Comparison of ENCODE assay signal across 15 cellular contexts in the genomic region with DNA sequence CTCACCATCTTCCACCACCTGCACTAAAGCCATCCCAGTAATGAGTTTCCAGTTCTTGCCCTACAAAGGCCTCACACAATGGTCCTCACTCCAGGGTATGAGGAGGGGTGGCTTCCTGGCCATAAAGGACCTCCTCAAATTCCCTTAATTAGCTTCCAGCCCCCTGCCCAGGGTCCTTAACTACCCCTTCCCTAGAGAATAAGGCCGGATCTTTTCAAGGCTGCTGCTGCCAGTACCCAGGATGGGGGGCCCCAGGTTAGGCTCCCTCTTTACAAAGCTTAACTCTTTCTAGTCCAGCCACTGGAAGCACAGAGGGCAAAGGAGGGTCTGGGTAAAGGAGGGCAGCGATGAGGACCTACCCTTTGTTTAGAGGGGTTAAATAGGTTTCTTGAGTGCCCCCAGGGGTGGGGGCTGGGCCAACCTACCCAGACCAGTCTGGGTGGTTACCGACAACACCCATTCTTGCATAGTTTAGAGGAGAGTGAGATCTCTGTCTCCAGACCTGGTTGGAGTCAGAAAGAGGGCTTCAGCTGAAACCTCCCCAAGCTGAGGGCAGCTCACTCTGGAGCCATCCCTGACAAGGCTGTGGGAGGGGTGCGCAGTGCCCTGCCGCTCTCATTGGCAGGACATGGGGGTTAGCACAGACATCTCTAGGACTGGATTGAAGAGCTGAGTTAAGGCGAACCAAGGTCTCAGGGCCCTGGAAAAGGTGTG. TPM values are rescaled to one million over a fixed set of nuclear protein-coding genes. Genes with fewer than 3 reads are reported as not detected.
DNase-seq lines count a peak whose midpoint lies in the region; ATAC-seq and TF ChIP-seq lines count a peak whose summit lies in the region.
"Had no signal": no experiment of that assay in that cellular context is flagged by ENCODE, and none has a peak within 500 bp of the region (broad histone marks: within the 10 kb centered on the region; RNA-seq: fewer than 3 reads in every experiment).

No MANE protein-coding gene starts in this region.

- peak overlapping the region; percentile 98 for H3K4me2 ChIP-seq in mammary epithelial cell (ENCODE audit: insufficient read depth, low read depth, low read length)

- H3K4me1 ChIP-seq in mammary epithelial cell (ENCODE audit: insufficient read depth, low read length): peaks cover 59% of the 10 kb centered on the region

- H3K27me3 ChIP-seq in mammary epithelial cell (ENCODE audit: insufficient read depth, low read length): no peaks in the 10 kb centered on the region

- H2AFZ ChIP-seq in mammary epithelial cell (ENCODE audit: low read depth, low read length): no peak overlapping the region

- peak overlapping the region; percentile 94 for H3K9ac ChIP-seq in mammary epithelial cell (ENCODE audit: insufficient read depth, low read length)

- no peaks in the 10 kb centered on the region for H3K9me3 ChIP-seq in mammary epithelial cell (replicated peaks; ENCODE audit: insufficient read depth, low read length)
- H3K9me3 ChIP-seq: ascending aorta had no signal

- no peak for DNase-seq in activated CD8-positive, alpha-beta T cell treated with anti-CD3 and anti-CD28 coated beads for 36 hours
- no peak for DNase-seq in activated CD8-positive, alpha-beta T cell treated with anti-CD3 and anti-CD28 coated beads, Interleukin-2, amount 10 ng/mL, durations not matched to agents 7 days and 5 days
- DNase-seq in mammary epithelial cell: peak; percentile 32
- DNase-seq in islet precursor cell: peak; percentile 79
- no peak for DNase-seq in stimulated activated effector memory CD8-positive, alpha-beta T cell treated with anti-CD3 and anti-CD28 coated beads, Interleukin-12 subunit alpha, Interleukin-12 subunit beta, amount 100 ng/mL, for 72 hours (ENCODE audit: low spot score in 2 of 2)
- DNase-seq in lower leg skin (ENCODE audit: low spot score in 2 of 2): no peak
- no peak for DNase-seq in stimulated activated naive CD4-positive, alpha-beta T cell treated with Interleukin-2 at 50 U/mL for 16 hours (lab: John Stamatoyannopoulos, UW)
- DNase-seq: activated T-cell treated with anti-CD3 and anti-CD28 coated beads, Interleukin-2, amount 50 U/mL, for 1 hour; immature natural killer cell; naive B cell; NCI-H1105 had no signal

- peak overlapping the region; percentile 85 for H3K27ac ChIP-seq in mammary epithelial cell (ENCODE audit: insufficient read depth, low read depth, low read length)
- H3K27ac ChIP-seq: ascending aorta had no signal

- H4K20me1 ChIP-seq in mammary epithelial cell (ENCODE audit: insufficient read depth, low read length): no peaks in the 10 kb centered on the region

- no peaks in the 10 kb centered on the region for H3K9me3 Mint-ChIP-seq in activated CD8-positive, alpha-beta T cell treated with anti-CD3 and anti-CD28 coated beads for 36 hours
- no peaks in the 10 kb centered on the region for H3K9me3 Mint-ChIP-seq in activated CD8-positive, alpha-beta T cell treated with anti-CD3 and anti-CD28 coated beads, Interleukin-2, amount 10 ng/mL, durations not matched to agents 7 days and 5 days (ENCODE audit: insufficient read depth)
- H3K9me3 Mint-ChIP-seq in stimulated activated effector memory CD8-positive, alpha-beta T cell treated with anti-CD3 and anti-CD28 coated beads, Interleukin-12 subunit alpha, Interleukin-12 subunit beta, amount 100 ng/mL, for 72 hours: no peaks in the 10 kb centered on the region
- H3K9me3 Mint-ChIP-seq: immature natural killer cell had no signal

- H3K4me1 Mint-ChIP-seq in activated CD8-positive, alpha-beta T cell treated with anti-CD3 and anti-CD28 coated beads for 36 hours (ENCODE audit: low read depth): peaks cover 5% of the 10 kb centered on the region
- H3K4me1 Mint-ChIP-seq in activated CD8-positive, alpha-beta T cell treated with anti-CD3 and anti-CD28 coated beads, Interleukin-2, amount 10 ng/mL, durations not matched to agents 7 days and 5 days (ENCODE audit: low read depth): peaks cover 7% of the 10 kb centered on the region
- H3K4me1 Mint-ChIP-seq in stimulated activated effector memory CD8-positive, alpha-beta T cell treated with anti-CD3 and anti-CD28 coated beads, Interleukin-12 subunit alpha, Interleukin-12 subunit beta, amount 100 ng/mL, for 72 hours: peaks cover 47% of the 10 kb centered on the region
- H3K4me1 Mint-ChIP-seq: immature natural killer cell had no signal

- no TSS peak for BruUV-seq in mammary epithelial cell (replicated peaks; lab: Mats Ljungman, UMichigan)

- peaks cover 19% of the 10 kb centered on the region for H3K27me3 Mint-ChIP-seq in activated CD8-positive, alpha-beta T cell treated with anti-CD3 and anti-CD28 coated beads for 36 hours
- H3K27me3 Mint-ChIP-seq in activated CD8-positive, alpha-beta T cell treated with anti-CD3 and anti-CD28 coated beads, Interleukin-2, amount 10 ng/mL, durations not matched to agents 7 days and 5 days (ENCODE audit: low read depth): peaks cover 25% of the 10 kb centered on the region

- CTCF ChIA-PET in activated CD8-positive, alpha-beta T cell treated with anti-CD3 and anti-CD28 coated beads for 36 hours (lab: Charles Lee): interaction anchor here (1.1 to 1.7 kb wide), 6 partner anchors 8 to 263 kb away, joined by 3 to 6 read pairs (median 4); no protein-coding TSS in a partner anchor
- CTCF ChIA-PET in activated CD8-positive, alpha-beta T cell treated with anti-CD3 and anti-CD28 coated beads, Interleukin-2, amount 10 ng/mL, durations not matched to agents 7 days and 5 days (lab: Charles Lee): interaction anchor here (1.2 to 11.4 kb wide), 3 partner anchors 18 to 95 kb away, joined by 3 to 84 read pairs (median 4); no protein-coding TSS in a partner anchor
- CTCF ChIA-PET in mammary epithelial cell (lab: Charles Lee; ENCODE audit: low non-redundant PET): interaction anchor here (0.6 to 0.7 kb wide), 2 partner anchors 52 to 60 kb away, joined by 3 to 5 read pairs; no protein-coding TSS in a partner anchor

- TF ChIP-seq CTCF in activated CD8-positive, alpha-beta T cell treated with anti-CD3 and anti-CD28 coated beads for 36 hours (IDR thresholded peaks at IDR 0.05): no peak
- TF ChIP-seq CTCF in mammary epithelial cell (conservative IDR thresholded peaks at IDR 0.05 in 1 of 2, IDR thresholded peaks at IDR 0.05 in 1 of 2; ENCODE audit: extremely low read depth in 1 of 2, insufficient read depth in 1 of 2, low read depth in 1 of 2, low read length in 2 of 2): no peak
- no peak for TF ChIP-seq CTCF in lower leg skin (IDR thresholded peaks at IDR 0.05)

- intact Hi-C loops in activated CD8-positive, alpha-beta T cell treated with anti-CD3 and anti-CD28 coated beads for 36 hours (cut with micrococcal nuclease): no loop called here
- intact Hi-C loops in mammary epithelial cell (cut with micrococcal nuclease) (no loop called here), lower leg skin (cut with DNase I; ENCODE audit: low total_unique reads) (no loop called here)

- peaks cover 61% of the 10 kb centered on the region for H3K79me2 ChIP-seq in mammary epithelial cell (ENCODE audit: insufficient read depth, low read length)

- dilution Hi-C loops in mammary epithelial cell (cut with HindIII; ENCODE audit: low sequenced_read_pairs): no loop called here

- no peak for TF ChIP-seq POLR2A in lower leg skin (IDR thresholded peaks at IDR 0.05)

- H3K4me3 ChIP-seq in mammary epithelial cell (replicated peaks in 1 of 3; ENCODE audit: insufficient read depth in 1 of 3, low read depth in 2 of 3, low read length in 3 of 3) (peak overlapping the region; percentile 76 to 97 (median 77)), lower leg skin (ENCODE audit: low read depth, poor library complexity, severe bottlenecking) (no peak overlapping the region)
- H3K4me3 ChIP-seq: ascending aorta had no signal

- POLR2A ChIA-PET in activated CD8-positive, alpha-beta T cell treated with anti-CD3 and anti-CD28 coated beads for 36 hours (lab: Charles Lee): no interaction called here
- POLR2A ChIA-PET in activated CD8-positive, alpha-beta T cell treated with anti-CD3 and anti-CD28 coated beads, Interleukin-2, amount 10 ng/mL, durations not matched to agents 7 days and 5 days (lab: Charles Lee): interaction anchor here (0.7 kb wide), 1 partner anchor 39 kb away, joined by 3 read pairs; no protein-coding TSS in a partner anchor

- peak overlapping the region; percentile 63 for H3K27ac Mint-ChIP-seq in activated CD8-positive, alpha-beta T cell treated with anti-CD3 and anti-CD28 coated beads for 36 hours
- no peak overlapping the region for H3K27ac Mint-ChIP-seq in activated CD8-positive, alpha-beta T cell treated with anti-CD3 and anti-CD28 coated beads, Interleukin-2, amount 10 ng/mL, durations not matched to agents 7 days and 5 days
- peak overlapping the region; percentile 99 for H3K27ac Mint-ChIP-seq in stimulated activated effector memory CD8-positive, alpha-beta T cell treated with anti-CD3 and anti-CD28 coated beads, Interleukin-12 subunit alpha, Interleukin-12 subunit beta, amount 100 ng/mL, for 72 hours
- H3K27ac Mint-ChIP-seq: immature natural killer cell had no signal

- H3K36me3 Mint-ChIP-seq in activated CD8-positive, alpha-beta T cell treated with anti-CD3 and anti-CD28 coated beads for 36 hours (ENCODE audit: low read depth): no peaks in the 10 kb centered on the region
- H3K36me3 Mint-ChIP-seq in activated CD8-positive, alpha-beta T cell treated with anti-CD3 and anti-CD28 coated beads, Interleukin-2, amount 10 ng/mL, durations not matched to agents 7 days and 5 days (ENCODE audit: low read depth): no peaks in the 10 kb centered on the region
- H3K36me3 Mint-ChIP-seq in stimulated activated effector memory CD8-positive, alpha-beta T cell treated with anti-CD3 and anti-CD28 coated beads, Interleukin-12 subunit alpha, Interleukin-12 subunit beta, amount 100 ng/mL, for 72 hours: no peaks in the 10 kb centered on the region
- H3K36me3 Mint-ChIP-seq: immature natural killer cell had no signal

- ATAC-seq in activated CD8-positive, alpha-beta T cell treated with anti-CD3 and anti-CD28 coated beads for 36 hours: no peak
- no peak for ATAC-seq in activated CD8-positive, alpha-beta T cell treated with anti-CD3 and anti-CD28 coated beads, Interleukin-2, amount 10 ng/mL, durations not matched to agents 7 days and 5 days
- ATAC-seq in stimulated activated effector memory CD8-positive, alpha-beta T cell treated with anti-CD3 and anti-CD28 coated beads, Interleukin-12 subunit alpha, Interleukin-12 subunit beta, amount 100 ng/mL, for 72 hours: no peak
- ATAC-seq in activated CD4-positive, CD25-positive, alpha-beta regulatory T cell treated with anti-CD3 and anti-CD28 coated beads, Interleukin-2, amount 50 U/mL, for 24 hours: no peak

- WGBS in mammary epithelial cell (ENCODE audit: low coverage, missing lambda C conversion rate): 23% methylated on average over 6 of the region's 6 CpGs
- WGBS in lower leg skin, 2 donors: 73 to 82% methylated on average over 6 of the region's 6 CpGs

- H3K36me3 ChIP-seq in mammary epithelial cell (ENCODE audit: insufficient read depth, low read length): no peaks in the 10 kb centered on the region
- H3K36me3 ChIP-seq: ascending aorta had no signal

- in situ Hi-C loops in mammary epithelial cell (cut with MboI; ENCODE audit: low sequenced_read_pairs in 2 of 2): no loop called here

- H3K4me3 Mint-ChIP-seq in activated CD8-positive, alpha-beta T cell treated with anti-CD3 and anti-CD28 coated beads for 36 hours: no peak overlapping the region
- no peak overlapping the region for H3K4me3 Mint-ChIP-seq in activated CD8-positive, alpha-beta T cell treated with anti-CD3 and anti-CD28 coated beads, Interleukin-2, amount 10 ng/mL, durations not matched to agents 7 days and 5 days
- H3K4me3 Mint-ChIP-seq in stimulated activated effector memory CD8-positive, alpha-beta T cell treated with anti-CD3 and anti-CD28 coated beads, Interleukin-12 subunit alpha, Interleukin-12 subunit beta, amount 100 ng/mL, for 72 hours: peak overlapping the region; percentile 85
- H3K4me3 Mint-ChIP-seq: immature natural killer cell had no signal

RNA-seq across cellular contexts. Expression of gene BLACAT1, which starts 7.1 kb away (rescaled TPM):
- total RNA-seq in activated CD8-positive, alpha-beta T cell treated with anti-CD3 and anti-CD28 coated beads for 36 hours: under 1 TPM in 1 of 2 experiments, not detected in 1; 0.13 TPM
- under 1 TPM; 0.16 TPM for total RNA-seq in activated CD8-positive, alpha-beta T cell treated with anti-CD3 and anti-CD28 coated beads, Interleukin-2, amount 10 ng/mL, durations not matched to agents 7 days and 5 days
- total RNA-seq in mammary epithelial cell: 1 to 10 TPM; 1.6 to 2.5 TPM
- polyA plus RNA-seq in mammary epithelial cell: 1.8 TPM
- 4.4 TPM for polyA minus RNA-seq in mammary epithelial cell
- total RNA-seq in lower leg skin: under 1 TPM in 1 of 4 donors, not detected in 3; 0.26 TPM
- total RNA-seq: ascending aorta, NCI-H460 had no signal
- polyA plus RNA-seq: immature natural killer cell had no signal

RNA-seq across cellular contexts. Expression of gene LEMD1, which starts 26.8 kb away (rescaled TPM):
- total RNA-seq in activated CD8-positive, alpha-beta T cell treated with anti-CD3 and anti-CD28 coated beads for 36 hours: under 1 TPM; 0.58 to 0.81 TPM
- under 1 TPM in 1 of 2 experiments, not detected in 1; 0.78 TPM for total RNA-seq in activated CD8-positive, alpha-beta T cell treated with anti-CD3 and anti-CD28 coated beads, Interleukin-2, amount 10 ng/mL, durations not matched to agents 7 days and 5 days
- total RNA-seq in mammary epithelial cell (1 to 10 TPM; 3.2 to 5.2 TPM), lower leg skin (not detected)
- polyA plus RNA-seq in mammary epithelial cell: 4.6 TPM
- polyA minus RNA-seq in mammary epithelial cell: 2.8 TPM
- total RNA-seq: ascending aorta, NCI-H460, ureter had no signal
- polyA plus RNA-seq: immature natural killer cell had no signal

RNA-seq across cellular contexts. Expression of gene CDK18, which starts 55.8 kb away (rescaled TPM):
- total RNA-seq in activated CD8-positive, alpha-beta T cell treated with anti-CD3 and anti-CD28 coated beads for 36 hours: 10 to 100 TPM in 1 of 2 experiments, 1 to 10 TPM in 1; 8.4 to 10.4 TPM
- total RNA-seq in activated CD8-positive, alpha-beta T cell treated with anti-CD3 and anti-CD28 coated beads, Interleukin-2, amount 10 ng/mL, durations not matched to agents 7 days and 5 days: 1 to 10 TPM; 4.5 to 6.0 TPM
- 10 to 100 TPM; 23.2 to 28.6 TPM for total RNA-seq in mammary epithelial cell
- 24.6 TPM for polyA plus RNA-seq in mammary epithelial cell
- 57.9 TPM for polyA minus RNA-seq in mammary epithelial cell
- total RNA-seq in lower leg skin: 1 to 10 TPM; 4.5 to 6.5 (median 5.1) TPM

Comparison
In these comparisons a context has a peak if more than half of its experiments do, and no peak if none do; other contexts are left out.
1. DNase-seq: peak in mammary epithelial cell (single experiment) and islet precursor cell (single experiment); none in activated CD8-positive, alpha-beta T cell treated with anti-CD3 and anti-CD28 coated beads for 36 hours (single experiment), activated CD8-positive, alpha-beta T cell treated with anti-CD3 and anti-CD28 coated beads, Interleukin-2, amount 10 ng/mL, durations not matched to agents 7 days and 5 days (single experiment), stimulated activated effector memory CD8-positive, alpha-beta T cell treated with anti-CD3 and anti-CD28 coated beads, Interleukin-12 subunit alpha, Interleukin-12 subunit beta, amount 100 ng/mL, for 72 hours (0 of 2), lower leg skin (0 of 2) and stimulated activated naive CD4-positive, alpha-beta T cell treated with Interleukin-2 at 50 U/mL for 16 hours (single experiment).